ENCODE assay signal across 14 cellular contexts in genomic region chr15:74010929-74011540, GRCh38. TPM values are rescaled to one million over a fixed set of nuclear protein-coding genes. Genes with fewer than 3 reads are reported as not detected.
DNase-seq lines count a peak whose midpoint lies in the region; ATAC-seq, FAIRE-seq and TF ChIP-seq lines count a peak whose summit lies in the region.
"Had no signal": no experiment of that assay in that cellular context is flagged by ENCODE, and none has a peak within 500 bp of the region (broad histone marks: within the 10 kb centered on the region; RNA-seq: fewer than 3 reads in every experiment).

No MANE protein-coding gene starts in this region.

- H3K36me3 ChIP-seq in astrocyte (ENCODE audit: insufficient read depth, low read length) (peaks cover 12% of the 10 kb centered on the region), heart left ventricle (peaks cover 0 to 58% (median 13%) of the 10 kb centered on the region in 9 donors), psoas muscle (ENCODE audit: insufficient read depth in 1 of 2, low read depth in 1 of 2) (peaks cover 0 to 9% of the 10 kb centered on the region in 2 donors)

- H3K27ac Mint-ChIP-seq in Calu3 (ENCODE audit: unreplicated experiment) (peak overlapping the region; percentile 56), astrocyte (ENCODE audit: unreplicated experiment) (peak overlapping the region; percentile 2)
- H3K27ac Mint-ChIP-seq: activated CD4-positive, alpha-beta memory T cell treated with anti-CD3 and anti-CD28 coated beads, Interleukin-2, amount 10 ng/mL, durations not matched to agents 7 days and 5 days had no signal

- peak overlapping the region; percentile 5 for H3K4me2 ChIP-seq in astrocyte (ENCODE audit: low read length)
- H3K4me2 ChIP-seq: smooth muscle cell had no signal

- H3K27me3 Mint-ChIP-seq in Calu3 (ENCODE audit: unreplicated experiment), result no peaks in the 10 kb centered on the region
- H3K27me3 Mint-ChIP-seq in astrocyte (ENCODE audit: low read depth, unreplicated experiment), result no peaks in the 10 kb centered on the region
- H3K27me3 Mint-ChIP-seq: activated CD4-positive, alpha-beta memory T cell treated with anti-CD3 and anti-CD28 coated beads, Interleukin-2, amount 10 ng/mL, durations not matched to agents 7 days and 5 days had no signal

- H2AFZ ChIP-seq in astrocyte (ENCODE audit: low read depth, low read length), result no peak overlapping the region

- no peaks in the 10 kb centered on the region for H3K27me3 ChIP-seq in astrocyte (ENCODE audit: insufficient read depth, low read length)
- no peaks in the 10 kb centered on the region for H3K27me3 ChIP-seq in heart left ventricle
- no peaks in the 10 kb centered on the region for H3K27me3 ChIP-seq in psoas muscle (ENCODE audit: insufficient read depth in 3 of 3, low read length in 2 of 3)

- no peak overlapping the region for H3K4me3 ChIP-seq in astrocyte (ENCODE audit: insufficient read depth, low read depth, low read length)
- peak overlapping the region in 2 of 12 donors; percentile 6 to 9 for H3K4me3 ChIP-seq in heart left ventricle
- no peak overlapping the region for H3K4me3 ChIP-seq in psoas muscle
- H3K4me3 ChIP-seq: smooth muscle cell had no signal

- H3K27ac ChIP-seq in astrocyte (ENCODE audit: low read depth, low read length) (no peak overlapping the region), heart left ventricle (peak overlapping the region; percentile 31 to 83 (median 70)), psoas muscle (peak overlapping the region; percentile 23)

- intact Hi-C loops in Calu3 (cut with micrococcal nuclease; ENCODE audit: unreplicated experiment) (no loop called here), heart left ventricle (cut with DNase I) (loop anchor here in 2 of 10 donors (2.0 kb wide), 1 partner anchor 14 kb away; no protein-coding TSS in a partner anchor), psoas muscle (cut with DNase I) (no loop called here)

- H3K4me1 Mint-ChIP-seq in Calu3 (ENCODE audit: low read depth, unreplicated experiment), result peaks cover 59% of the 10 kb centered on the region
- peaks cover 49% of the 10 kb centered on the region for H3K4me1 Mint-ChIP-seq in astrocyte (ENCODE audit: low read depth, unreplicated experiment)

- FAIRE-seq in astrocyte (lab: Jason Lieb, UNC), result no peak
- FAIRE-seq: H1 had no signal

- peak in 2 of 4 donors; percentile 43 to 46 for ATAC-seq in heart left ventricle
- peak in 3 of 4 donors; percentile 35 to 58 (median 46) for ATAC-seq in psoas muscle
- no peak for ATAC-seq in GM18909 (IDR thresholded peaks at IDR 0.05; ENCODE audit: poor library complexity, unreplicated experiment)
- ATAC-seq in GM21381 (IDR thresholded peaks at IDR 0.05; ENCODE audit: unreplicated experiment), result no peak

- no peak for TF ChIP-seq CTCF in Calu3 (IDR thresholded peaks at IDR 0.05; ENCODE audit: unreplicated experiment)
- TF ChIP-seq CTCF in astrocyte (IDR thresholded peaks at IDR 0.05; ENCODE audit: insufficient read depth, low read depth, low read length), result no peak
- TF ChIP-seq CTCF in heart left ventricle (IDR thresholded peaks at IDR 0.05), result no peak
- TF ChIP-seq CTCF in psoas muscle (IDR thresholded peaks at IDR 0.05), result no peak

- H3K36me3 Mint-ChIP-seq in Calu3 (ENCODE audit: insufficient read depth, unreplicated experiment) (peaks cover 19% of the 10 kb centered on the region), astrocyte (ENCODE audit: low read depth, unreplicated experiment) (peaks cover 38% of the 10 kb centered on the region)

- H3K4me1 ChIP-seq in astrocyte (ENCODE audit: insufficient read depth, low read length) (no peaks in the 10 kb centered on the region), heart left ventricle (peaks cover 23 to 82% (median 64%) of the 10 kb centered on the region in 12 donors), psoas muscle (peaks cover 32% of the 10 kb centered on the region)

- H3K79me2 ChIP-seq in astrocyte (ENCODE audit: insufficient read depth, low read length), result peaks cover 87% of the 10 kb centered on the region

- WGBS in heart left ventricle, 4 donors, result 48 to 71% (median 57%) methylated on average over 2 of the region's 2 CpGs
- 80 to 88% (median 82%) methylated on average over 2 of the region's 2 CpGs for WGBS in psoas muscle, 3 donors

- TF ChIP-seq POLR2A in heart left ventricle (IDR thresholded peaks at IDR 0.05), result no peak

- no peak overlapping the region for H3K9ac ChIP-seq in astrocyte (ENCODE audit: low read length)

- DNase-seq in Calu3, result peak; percentile 28
- DNase-seq in astrocyte (ENCODE audit: low read depth), result no peak
- no peak for DNase-seq in heart left ventricle
- no peak for DNase-seq in psoas muscle
- DNase-seq in iPS-NIHi7 (ENCODE audit: extremely low spot score), result no peak
- DNase-seq in activated T-cell treated with anti-CD3 and anti-CD28 coated beads, Interleukin-2, amount 50 U/mL, for 1 hour, result no peak
- DNase-seq: activated CD4-positive, alpha-beta memory T cell treated with anti-CD3 and anti-CD28 coated beads, Interleukin-2, amount 10 ng/mL, durations not matched to agents 7 days and 5 days; COR-L47; NCI-H1930; SIG-M5 had no signal

- CTCF ChIA-PET in Calu3 (lab: Charles Lee), result interaction anchor here (1.0 to 1.9 kb wide), 6 partner anchors 15 to 60 kb away, joined by 3 to 10 read pairs (median 4); partner anchors contain the start of gene PML

- H4K20me1 ChIP-seq in astrocyte (ENCODE audit: insufficient read depth, low read length), result peaks cover 82% of the 10 kb centered on the region

- H3K9me3 ChIP-seq in astrocyte (ENCODE audit: insufficient read depth, low read depth, low read length), result no peaks in the 10 kb centered on the region
- no peaks in the 10 kb centered on the region for H3K9me3 ChIP-seq in heart left ventricle
- H3K9me3 ChIP-seq in psoas muscle, result no peaks in the 10 kb centered on the region

- H3K9me3 Mint-ChIP-seq in Calu3 (ENCODE audit: low read depth, unreplicated experiment) (no peaks in the 10 kb centered on the region), astrocyte (ENCODE audit: unreplicated experiment) (peaks cover 1% of the 10 kb centered on the region)
- H3K9me3 Mint-ChIP-seq: activated CD4-positive, alpha-beta memory T cell treated with anti-CD3 and anti-CD28 coated beads, Interleukin-2, amount 10 ng/mL, durations not matched to agents 7 days and 5 days had no signal

- H3K4me3 Mint-ChIP-seq in Calu3 (ENCODE audit: low read depth, unreplicated experiment) (peak overlapping the region; percentile 32), astrocyte (ENCODE audit: unreplicated experiment) (peak overlapping the region; percentile 20)
- H3K4me3 Mint-ChIP-seq: activated CD4-positive, alpha-beta memory T cell treated with anti-CD3 and anti-CD28 coated beads, Interleukin-2, amount 10 ng/mL, durations not matched to agents 7 days and 5 days had no signal

- no TSS peak for BruUV-seq in Calu3 (replicated peaks; lab: Mats Ljungman, UMichigan)

RNA-seq across cellular contexts. Expression of gene PML, which starts 16.5 kb away (rescaled TPM):
- total RNA-seq in Calu3 (2022) (120 and 153 TPM in 2 replicates), astrocyte (116 and 119 TPM in 2 replicates), heart left ventricle (10 to 100 TPM; 18.4 to 68.7 (median 28.0) TPM), psoas muscle (10 to 100 TPM; 15.0 to 22.6 (median 15.6) TPM)
- polyA plus RNA-seq in heart left ventricle (10 to 100 TPM; 17.0 to 20.8 TPM), psoas muscle (10 to 100 TPM in 1 of 3 donors, 1 to 10 TPM in 2; 6.7 to 10.2 (median 7.5) TPM)

RNA-seq across cellular contexts. Expression of gene STOML1, which starts 18.9 kb away (rescaled TPM):
- total RNA-seq in Calu3 (2022) (18.3 and 19.7 TPM in 2 replicates), astrocyte (12.4 and 16.6 TPM in 2 replicates), heart left ventricle (10 to 100 TPM; 25.0 to 41.1 (median 27.4) TPM), psoas muscle (10 to 100 TPM; 18.3 to 26.2 (median 22.7) TPM)
- polyA plus RNA-seq in heart left ventricle (10 to 100 TPM; 27.7 to 38.9 TPM), psoas muscle (10 to 100 TPM; 22.0 to 34.4 (median 33.0) TPM)

Comparison
In these comparisons a context has a peak if more than half of its experiments do, and no peak if none do; other contexts are left out.
1. ATAC-seq: peak in psoas muscle (3 of 4); none in GM18909 (single experiment) and GM21381 (single experiment).